12 cellular contexts compared by ENCODE assay signal in the genomic region with DNA sequence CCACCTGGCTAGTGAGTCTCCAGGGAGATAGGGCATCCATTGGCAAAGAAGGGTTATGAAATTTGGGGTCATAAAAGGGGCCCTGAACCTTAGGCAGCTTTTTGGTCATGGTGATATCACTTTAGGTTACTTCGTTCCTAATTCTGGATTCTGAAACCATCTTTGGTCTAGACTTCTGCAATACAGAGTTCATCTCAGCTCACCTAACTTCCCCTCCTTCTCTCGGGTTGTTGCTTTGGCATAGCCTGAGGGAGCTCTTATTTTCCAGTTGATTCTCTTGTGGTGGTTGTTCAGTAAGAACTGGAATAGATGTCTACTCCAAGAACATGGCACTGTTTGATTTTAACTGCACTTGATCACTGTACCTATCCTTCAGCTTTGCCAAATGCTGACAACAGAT.
DNase-seq lines count a peak whose midpoint lies in the region; ATAC-seq and TF ChIP-seq lines count a peak whose summit lies in the region.
"Had no signal": no experiment of that assay in that cellular context is flagged by ENCODE, and none has a peak within 500 bp of the region (broad histone marks: within the 10 kb centered on the region; RNA-seq: fewer than 3 reads in every experiment).

No MANE protein-coding gene starts in this region.

- intact Hi-C loops in right cardiac atrium (cut with DNase I), result no loop called here
- intact Hi-C loops in naive thymus-derived CD4-positive, alpha-beta T cell (cut with micrococcal nuclease), result no loop called here

- peak overlapping the region; percentile 66 for H3K4me2 ChIP-seq in OCI-LY3 (ENCODE audit: low read length)

- WGBS in right cardiac atrium, result 78% methylated on average over 2 of the region's 2 CpGs
- 60% methylated on average over 2 of the region's 2 CpGs for WGBS in suprapubic skin

- H3K4me3 Mint-ChIP-seq in naive thymus-derived CD4-positive, alpha-beta T cell, result no peak overlapping the region
- H3K4me3 Mint-ChIP-seq: activated CD8-positive, alpha-beta T cell treated with anti-CD3 and anti-CD28 coated beads for 36 hours had no signal

- H3K27ac ChIP-seq in OCI-LY3 (ENCODE audit: low read length) (no peak overlapping the region), right cardiac atrium (ENCODE audit: low read length) (peak overlapping the region; percentile 66), suprapubic skin (peak overlapping the region; percentile 50)
- no peak overlapping the region for H3K27ac ChIP-seq in naive thymus-derived CD4-positive, alpha-beta T cell (ENCODE audit: low read depth, low read length)

- no peak overlapping the region; the same call in 1 of the 2 replicates for H2AFZ ChIP-seq in OCI-LY3 (ENCODE audit: low read depth, low read length)

- peaks cover 5 to 16% (median 7%) of the 10 kb centered on the region in 5 donors for H3K27me3 Mint-ChIP-seq in naive thymus-derived CD4-positive, alpha-beta T cell

- no peak for TF ChIP-seq CTCF in OCI-LY3 (IDR thresholded peaks at IDR 0.05; ENCODE audit: low read depth, low read length)
- no peak for TF ChIP-seq CTCF in suprapubic skin (IDR thresholded peaks at IDR 0.05)

- H3K9me3 Mint-ChIP-seq in naive thymus-derived CD4-positive, alpha-beta T cell, result peaks cover 0 to 1% (median 0%) of the 10 kb centered on the region in 11 donors
- H3K9me3 Mint-ChIP-seq: activated CD8-positive, alpha-beta T cell treated with anti-CD3 and anti-CD28 coated beads for 36 hours had no signal

- H3K4me3 ChIP-seq in OCI-LY3 (ENCODE audit: low read length) (peak overlapping the region; percentile 28), right cardiac atrium (ENCODE audit: low read length) (no peak overlapping the region), suprapubic skin (no peak overlapping the region)
- H3K4me3 ChIP-seq in naive thymus-derived CD4-positive, alpha-beta T cell (ENCODE audit: low read length), result no peak overlapping the region

- TF ChIP-seq EP300 in suprapubic skin (IDR thresholded peaks at IDR 0.05), result no peak

- POLR2A ChIA-PET in naive thymus-derived CD4-positive, alpha-beta T cell (lab: Charles Lee), result no interaction called here

- CTCF ChIA-PET in naive thymus-derived CD4-positive, alpha-beta T cell (lab: Charles Lee), result no interaction called here

- no peak overlapping the region for H3K27ac Mint-ChIP-seq in naive thymus-derived CD4-positive, alpha-beta T cell
- H3K27ac Mint-ChIP-seq: activated CD8-positive, alpha-beta T cell treated with anti-CD3 and anti-CD28 coated beads for 36 hours had no signal

- H3K36me3 Mint-ChIP-seq in naive thymus-derived CD4-positive, alpha-beta T cell, result no peaks in the 10 kb centered on the region

- H3K27me3 ChIP-seq in OCI-LY3 (ENCODE audit: low read depth, low read length) (peaks cover 9% of the 10 kb centered on the region; the same call in 1 of the 2 replicates), right cardiac atrium (ENCODE audit: control insufficient read depth, insufficient read depth) (no peaks in the 10 kb centered on the region), suprapubic skin (no peaks in the 10 kb centered on the region)
- H3K27me3 ChIP-seq in naive thymus-derived CD4-positive, alpha-beta T cell (ENCODE audit: control insufficient read depth in 2 of 2, insufficient read depth in 2 of 2, low read length in 2 of 2), result no peaks in the 10 kb centered on the region
- H3K27me3 ChIP-seq: BE2C had no signal

- H3K9me3 ChIP-seq in OCI-LY3 (ENCODE audit: insufficient read depth, low read length) (no peaks in the 10 kb centered on the region), right cardiac atrium (ENCODE audit: control insufficient read depth, low read length) (no peaks in the 10 kb centered on the region), suprapubic skin (no peaks in the 10 kb centered on the region)
- H3K9me3 ChIP-seq in naive thymus-derived CD4-positive, alpha-beta T cell (ENCODE audit: control insufficient read depth in 2 of 3, low read length in 3 of 3), result no peaks in the 10 kb centered on the region
- H3K9me3 ChIP-seq: BE2C had no signal

- H3K4me1 Mint-ChIP-seq in naive thymus-derived CD4-positive, alpha-beta T cell, result peaks cover 0 to 3% (median 0%) of the 10 kb centered on the region in 7 donors

- H4K20me1 ChIP-seq in OCI-LY3 (ENCODE audit: insufficient read depth, low read length), result no peaks in the 10 kb centered on the region

- DNase-seq in right cardiac atrium, result no peak
- DNase-seq in suprapubic skin (ENCODE audit: low spot score in 2 of 2), result no peak
- DNase-seq in NCI-H1417 treated with DMSO at 0.1 percent for 48 hours (lab: John Stamatoyannopoulos, UW), result no peak
- no peak for DNase-seq in naive thymus-derived CD4-positive, alpha-beta T cell
- no peak for DNase-seq in GDM1 (lab: John Stamatoyannopoulos, UW)
- DNase-seq: activated CD8-positive, alpha-beta T cell treated with anti-CD3 and anti-CD28 coated beads for 36 hours; BE2C; effector CD4-positive, alpha-beta T cell; stimulated activated CD4-positive, alpha-beta T cell treated with anti-CD3 and anti-CD28 coated beads, Interleukin-12 subunit alpha, Interleukin-12 subunit beta, amount 100 ng/mL, for 4 hours had no signal

- TF ChIP-seq POLR2A in suprapubic skin (IDR thresholded peaks at IDR 0.05), result no peak

- ATAC-seq in GM21723 (IDR thresholded peaks at IDR 0.05; ENCODE audit: unreplicated experiment) (peak; percentile 67), right cardiac atrium (no peak), HG02588 (IDR thresholded peaks at IDR 0.05; ENCODE audit: unreplicated experiment) (no peak)
- ATAC-seq in naive thymus-derived CD4-positive, alpha-beta T cell, result no peak
- ATAC-seq: activated CD8-positive, alpha-beta T cell treated with anti-CD3 and anti-CD28 coated beads for 36 hours had no signal

- H3K36me3 ChIP-seq in OCI-LY3 (replicated peaks; ENCODE audit: low read depth, low read length) (no peaks in the 10 kb centered on the region), suprapubic skin (no peaks in the 10 kb centered on the region)
- H3K36me3 ChIP-seq in naive thymus-derived CD4-positive, alpha-beta T cell (ENCODE audit: control insufficient read depth in 2 of 3, insufficient read depth in 3 of 3, low read length in 3 of 3), result no peaks in the 10 kb centered on the region
- H3K36me3 ChIP-seq: BE2C had no signal

- H3K4me1 ChIP-seq in OCI-LY3 (ENCODE audit: low read length), result peaks cover 18% of the 10 kb centered on the region
- H3K4me1 ChIP-seq in right cardiac atrium (ENCODE audit: control insufficient read depth, insufficient read depth, low read length), result peaks cover 15% of the 10 kb centered on the region
- H3K4me1 ChIP-seq in suprapubic skin, result peaks cover 51% of the 10 kb centered on the region
- H3K4me1 ChIP-seq in naive thymus-derived CD4-positive, alpha-beta T cell (ENCODE audit: control insufficient read depth in 2 of 2, insufficient read depth in 2 of 2, low read length in 2 of 2), result no peaks in the 10 kb centered on the region

- H3K9ac ChIP-seq in OCI-LY3 (ENCODE audit: low read length), result no peak overlapping the region

- no peaks in the 10 kb centered on the region for H3K79me2 ChIP-seq in OCI-LY3 (ENCODE audit: low read length)

Comparison
In these comparisons a context has a peak if more than half of its experiments do, and no peak if none do; other contexts are left out.
1. H3K27ac ChIP-seq: peak in right cardiac atrium (single experiment) and suprapubic skin (single experiment); none in OCI-LY3 (single experiment) and naive thymus-derived CD4-positive, alpha-beta T cell (single experiment).